Comparison of ENCODE assay signal across 29 cellular contexts in genomic region chr9:130587921-130588320, GRCh38.
"Had no signal": no experiment of that assay in that cellular context is flagged by ENCODE, and none has a peak within 500 bp of the region (broad histone marks: within the 10 kb centered on the region; RNA-seq: fewer than 3 reads in every experiment).

No MANE protein-coding gene starts in this region.

- H3K9me3 ChIP-seq: heart left ventricle, lower lobe of right lung, neutrophil, ovary, prostate gland, stomach, suprapubic skin, tibial nerve, upper lobe of left lung, vagina had no signal

- H3K4me1 ChIP-seq: neural progenitor cell, prostate gland, suprapubic skin had no signal

- H3K27ac Mint-ChIP-seq: immature natural killer cell; mesothelial cell of epicardium; nephron progenitor cell; neural progenitor cell; stimulated activated naive B cell treated with anti-CD40 and anti-IgM and Interleukin-4, amounts not matched to agents 10 μg/mL and 1 μg/mL and 100 μg/mL, for 72 hours had no signal

- H3K36me3 ChIP-seq: neural progenitor cell, neutrophil, ovary, prostate gland, suprapubic skin, tibial nerve, vagina had no signal

- H3K9ac ChIP-seq: neural progenitor cell had no signal

- DNase-seq: heart left ventricle; immature natural killer cell; kidney; lower lobe of right lung; mammary epithelial cell; mesendoderm; naive B cell; natural killer cell; nephron progenitor cell; ovary; retina; right cardiac atrium; stimulated activated CD4-positive, alpha-beta T cell treated with anti-CD3 and anti-CD28 coated beads, Interleukin-12 subunit alpha, Interleukin-12 subunit beta, amount 100 ng/mL, for 4 hours; stimulated activated CD4-positive, alpha-beta T cell treated with anti-CD3 and anti-CD28 coated beads, Interleukin-15, amount 100 ng/mL, for 24 hours; stimulated activated CD4-positive, alpha-beta T cell treated with anti-CD3 and anti-CD28 coated beads, Interleukin-2, amount 100 ng/mL, for 24 hours; stimulated activated CD4-positive, alpha-beta T cell treated with anti-CD3 and anti-CD28 coated beads, Interleukin-4, amount 100 ng/mL, for 1 hour; stimulated activated naive B cell treated with anti-CD40 and anti-IgM and Interleukin-4, amounts not matched to agents 10 μg/mL and 1 μg/mL and 100 μg/mL, for 72 hours; stimulated activated naive CD8-positive, alpha-beta T cell treated with anti-CD3 and anti-CD28 coated beads, Interleukin-15, Interleukin-2, amounts not matched to agents 100 U/mL and 50 U/mL, for 24 hours; stomach; upper lobe of left lung had no signal

- H3K4me3 Mint-ChIP-seq: immature natural killer cell; mesothelial cell of epicardium; naive B cell; natural killer cell; nephron progenitor cell; neural progenitor cell; stimulated activated naive B cell treated with anti-CD40 and anti-IgM and Interleukin-4, amounts not matched to agents 10 μg/mL and 1 μg/mL and 100 μg/mL, for 72 hours had no signal

- ATAC-seq: lower lobe of right lung; right cardiac atrium; sciatic nerve; stimulated activated naive B cell treated with anti-CD40 and anti-IgM and Interleukin-4, amounts not matched to agents 10 μg/mL and 1 μg/mL and 100 μg/mL, for 72 hours; stimulated activated naive CD8-positive, alpha-beta T cell treated with anti-CD3 and anti-CD28 coated beads, Interleukin-15, Interleukin-2, amounts not matched to agents 100 U/mL and 50 U/mL, for 24 hours had no signal

- H2AFZ ChIP-seq: neural progenitor cell had no signal

- H3K27ac ChIP-seq: lower lobe of right lung, neural progenitor cell, neutrophil, ovary, prostate gland, skin epidermis, suprapubic skin, tibial nerve, upper lobe of left lung, vagina had no signal

- H3K9me3 Mint-ChIP-seq: immature natural killer cell; mesothelial cell of epicardium; naive B cell; natural killer cell; nephron progenitor cell; neural progenitor cell; stimulated activated naive B cell treated with anti-CD40 and anti-IgM and Interleukin-4, amounts not matched to agents 10 μg/mL and 1 μg/mL and 100 μg/mL, for 72 hours had no signal

- H3K27me3 Mint-ChIP-seq: naive B cell; stimulated activated naive B cell treated with anti-CD40 and anti-IgM and Interleukin-4, amounts not matched to agents 10 μg/mL and 1 μg/mL and 100 μg/mL, for 72 hours had no signal

- H3K4me2 ChIP-seq: neural progenitor cell had no signal

- H3K4me1 Mint-ChIP-seq: mesothelial cell of epicardium, neural progenitor cell had no signal

- H3K27me3 ChIP-seq: heart left ventricle, neural progenitor cell, neutrophil, ovary, stomach, suprapubic skin, tibial nerve, upper lobe of left lung, vagina had no signal

- H3K36me3 Mint-ChIP-seq: immature natural killer cell, naive B cell, natural killer cell, neural progenitor cell had no signal

- H3K4me3 ChIP-seq: heart left ventricle, lower lobe of right lung, neural progenitor cell, ovary, prostate gland, skin epidermis, stomach, suprapubic skin, tibial nerve, upper lobe of left lung, vagina had no signal
